In the genomic region with DNA sequence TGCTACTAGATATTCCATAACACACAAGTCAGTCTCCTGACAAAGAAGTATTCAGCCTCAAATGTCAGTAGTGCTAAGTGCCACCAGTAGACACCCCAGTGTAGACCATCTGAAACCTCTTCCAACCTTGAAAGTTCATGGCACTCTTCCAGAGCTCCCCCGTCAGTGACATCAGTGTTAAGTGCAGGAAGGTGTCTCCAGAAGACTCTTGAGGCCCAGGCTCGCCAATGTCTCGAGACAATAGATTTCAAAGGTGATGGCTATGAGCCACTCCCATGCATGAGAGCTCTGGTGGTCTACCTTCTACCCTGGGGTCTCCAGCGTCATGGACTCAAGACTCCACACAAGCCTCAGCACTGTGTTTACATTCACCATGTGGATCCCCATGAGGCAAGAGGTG, we compare ENCODE assay signal across 15 cellular contexts.
DNase-seq lines count a peak whose midpoint lies in the region; ATAC-seq and TF ChIP-seq lines count a peak whose summit lies in the region.
"Had no signal": no experiment of that assay in that cellular context is flagged by ENCODE, and none has a peak within 500 bp of the region (broad histone marks: within the 10 kb centered on the region; RNA-seq: fewer than 3 reads in every experiment).

No MANE protein-coding gene starts in this region.

- intact Hi-C loops in prostate gland (cut with DNase I) = loop anchor here (5.0 kb wide), 1 partner anchor 694 kb away; no protein-coding TSS in a partner anchor

- no peak overlapping the region for H3K9ac ChIP-seq in endodermal cell (ENCODE audit: extremely low read depth, low read length, poor library complexity, severe bottlenecking)
- H3K9ac ChIP-seq: GM23248 had no signal

- H3K9me3 Mint-ChIP-seq in GM23338 (no peaks in the 10 kb centered on the region), endodermal cell (no peaks in the 10 kb centered on the region)
- H3K9me3 Mint-ChIP-seq: CD4-positive, alpha-beta memory T cell; HFFc6 had no signal

- TF ChIP-seq POLR2A in prostate gland (IDR thresholded peaks at IDR 0.05) = no peak

- H3K27me3 Mint-ChIP-seq in GM23338 (ENCODE audit: insufficient read depth, low read depth, poor library complexity) = peaks cover 21% of the 10 kb centered on the region
- peaks cover 28% of the 10 kb centered on the region for H3K27me3 Mint-ChIP-seq in endodermal cell (ENCODE audit: insufficient read depth)
- H3K27me3 Mint-ChIP-seq: CD4-positive, alpha-beta memory T cell had no signal

- no peaks in the 10 kb centered on the region for H3K79me2 ChIP-seq in GM23338 (replicated peaks; ENCODE audit: insufficient read depth)

- H3K4me1 ChIP-seq in GM23338 (ENCODE audit: insufficient read depth) = peaks cover 3% of the 10 kb centered on the region
- no peaks in the 10 kb centered on the region for H3K4me1 ChIP-seq in endodermal cell (ENCODE audit: control insufficient read depth, insufficient read depth, low read length)
- no peaks in the 10 kb centered on the region for H3K4me1 ChIP-seq in prostate gland (replicated peaks)
- H3K4me1 ChIP-seq: HAP-1 had no signal

- peaks cover 10% of the 10 kb centered on the region; the same call in 1 of the 2 replicates for H3K27me3 ChIP-seq in GM23338 (ENCODE audit: insufficient read depth)
- peaks cover 19% of the 10 kb centered on the region for H3K27me3 ChIP-seq in endodermal cell (ENCODE audit: control insufficient read depth, insufficient read depth, low read length, poor library complexity, severe bottlenecking)
- H3K27me3 ChIP-seq in prostate gland (replicated peaks; ENCODE audit: insufficient read depth) = no peaks in the 10 kb centered on the region

- H2AFZ ChIP-seq in GM23338 = peak overlapping the region; percentile 59; the same call in 1 of the 2 replicates
- H2AFZ ChIP-seq: GM23248 had no signal

- no peak overlapping the region for H3K27ac Mint-ChIP-seq in GM23338
- no peak overlapping the region for H3K27ac Mint-ChIP-seq in endodermal cell
- H3K27ac Mint-ChIP-seq: CD4-positive, alpha-beta memory T cell; HFFc6 had no signal

- H3K4me2 ChIP-seq in GM23338 = no peak overlapping the region

- no peak overlapping the region for H3K4me3 ChIP-seq in GM23338
- H3K4me3 ChIP-seq in endodermal cell (ENCODE audit: low read length) = no peak overlapping the region
- no peak overlapping the region for H3K4me3 ChIP-seq in prostate gland
- H3K4me3 ChIP-seq: GM23248, HAP-1 had no signal

- no peaks in the 10 kb centered on the region for H3K9me2 ChIP-seq in GM23338 (ENCODE audit: insufficient read depth)

- H3K4me1 Mint-ChIP-seq in GM23338 = no peaks in the 10 kb centered on the region; the same call in 2 of the 3 replicates
- H3K4me1 Mint-ChIP-seq in endodermal cell = no peaks in the 10 kb centered on the region

- 94 to 97% methylated on average over 3 to 4 of the region's 4 CpGs for WGBS in endodermal cell (ENCODE audit: insufficient coverage in 1 of 2, insufficient read length in 1 of 2), 2 experiments
- 90% methylated on average over 4 of the region's 4 CpGs for WGBS in prostate gland

- H3K27ac ChIP-seq in GM23338 (ENCODE audit: low read depth) (no peak overlapping the region), endodermal cell (ENCODE audit: low read depth, low read length) (no peak overlapping the region), prostate gland (no peak overlapping the region)
- H3K27ac ChIP-seq: GM23248 had no signal

- H3K9me3 ChIP-seq in endodermal cell (ENCODE audit: control insufficient read depth, low read length) (no peaks in the 10 kb centered on the region), prostate gland (no peaks in the 10 kb centered on the region)
- H3K9me3 ChIP-seq: HAP-1 had no signal

- H3K36me3 Mint-ChIP-seq in GM23338 (ENCODE audit: low read depth) = no peaks in the 10 kb centered on the region
- H3K36me3 Mint-ChIP-seq in endodermal cell (ENCODE audit: low read depth) = no peaks in the 10 kb centered on the region
- H3K36me3 Mint-ChIP-seq: CD4-positive, alpha-beta memory T cell had no signal

- no peaks in the 10 kb centered on the region for H3F3A ChIP-seq in GM23338 (replicated peaks; ENCODE audit: low read depth)

- ATAC-seq in GM23338 = no peak
- ATAC-seq in stimulated activated naive CD8-positive, alpha-beta T cell treated with anti-CD3 and anti-CD28 coated beads, Interleukin-15, Interleukin-2, amounts not matched to agents 100 U/mL and 50 U/mL, for 24 hours = no peak

- TF ChIP-seq CTCF in GM23338 (conservative IDR thresholded peaks at IDR 0.05; ENCODE audit: low read depth in 2 of 2) = no peak
- no peak for TF ChIP-seq CTCF in endodermal cell (conservative IDR thresholded peaks at IDR 0.05)
- no peak for TF ChIP-seq CTCF in prostate gland (IDR thresholded peaks at IDR 0.05)

- DNase-seq in GM23338 (ENCODE audit: low spot score) (no peak), endodermal cell (peak; percentile 40), mucosa of gallbladder (ENCODE audit: low spot score) (peak; percentile 9), NCI-H69 (lab: John Stamatoyannopoulos, UW) (no peak), prostate gland (ENCODE audit: low spot score) (no peak)
- DNase-seq in stimulated activated naive CD8-positive, alpha-beta T cell treated with anti-CD3 and anti-CD28 coated beads, Interleukin-15, Interleukin-2, amounts not matched to agents 100 U/mL and 50 U/mL, for 24 hours = no peak
- DNase-seq: C1 segment of cervical spinal cord; Calu3; CD4-positive, alpha-beta memory T cell; COR-L47; DMS153; DND-41; GM23248; HFFc6 had no signal

- no peaks in the 10 kb centered on the region for H3K36me3 ChIP-seq in GM23338 (ENCODE audit: insufficient read depth)
- no peaks in the 10 kb centered on the region for H3K36me3 ChIP-seq in endodermal cell (ENCODE audit: control insufficient read depth, insufficient read depth, low read length)
- H3K36me3 ChIP-seq in prostate gland = no peaks in the 10 kb centered on the region
- H3K36me3 ChIP-seq: HAP-1 had no signal

- H3K4me3 Mint-ChIP-seq in GM23338 (no peak overlapping the region), endodermal cell (no peak overlapping the region)
- H3K4me3 Mint-ChIP-seq: CD4-positive, alpha-beta memory T cell; HFFc6 had no signal

- H4K20me1 ChIP-seq in GM23338 (replicated peaks; ENCODE audit: insufficient read depth) = no peaks in the 10 kb centered on the region

TF ChIP-seq in GM23338, 12 proteins besides CTCF, POLR2A, EP300 and RAD21 (continues in another document):
- TF ChIP-seq ZNF331 (CRISPR knock-in tag; IDR thresholded peaks at IDR 0.05; ENCODE audit: low read depth) = no peak
- no peak for TF ChIP-seq POLR2AphosphoS5 (IDR thresholded peaks at IDR 0.05; ENCODE audit: low read depth)
- TF ChIP-seq, protein P1, sequence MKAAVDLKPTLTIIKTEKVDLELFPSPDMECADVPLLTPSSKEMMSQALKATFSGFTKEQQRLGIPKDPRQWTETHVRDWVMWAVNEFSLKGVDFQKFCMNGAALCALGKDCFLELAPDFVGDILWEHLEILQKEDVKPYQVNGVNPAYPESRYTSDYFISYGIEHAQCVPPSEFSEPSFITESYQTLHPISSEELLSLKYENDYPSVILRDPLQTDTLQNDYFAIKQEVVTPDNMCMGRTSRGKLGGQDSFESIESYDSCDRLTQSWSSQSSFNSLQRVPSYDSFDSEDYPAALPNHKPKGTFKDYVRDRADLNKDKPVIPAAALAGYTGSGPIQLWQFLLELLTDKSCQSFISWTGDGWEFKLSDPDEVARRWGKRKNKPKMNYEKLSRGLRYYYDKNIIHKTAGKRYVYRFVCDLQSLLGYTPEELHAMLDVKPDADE (IDR thresholded peaks at IDR 0.05) = no peak
- TF ChIP-seq JUNB (IDR thresholded peaks at IDR 0.05; ENCODE audit: unreplicated experiment) = no peak
- no peak for TF ChIP-seq STAT1 (IDR thresholded peaks at IDR 0.05; ENCODE audit: unreplicated experiment)
- no peak for TF ChIP-seq EZH2 (IDR thresholded peaks at IDR 0.05; ENCODE audit: low read depth, unreplicated experiment)
- no peak for TF ChIP-seq ZNF114 (CRISPR knock-in tag; IDR thresholded peaks at IDR 0.05)
- TF ChIP-seq EZH2phosphoT487 (IDR thresholded peaks at IDR 0.05; ENCODE audit: unreplicated experiment) = no peak

Comparison
In these comparisons a context has a peak if more than half of its experiments do, and no peak if none do; other contexts are left out.
1. DNase-seq: peak in endodermal cell (single experiment) and mucosa of gallbladder (single experiment); none in GM23338 (single experiment), NCI-H69 (single experiment), stimulated activated naive CD8-positive, alpha-beta T cell treated with anti-CD3 and anti-CD28 coated beads, Interleukin-15, Interleukin-2, amounts not matched to agents 100 U/mL and 50 U/mL, for 24 hours (single experiment) and prostate gland (single experiment).